27 cellular contexts compared by ENCODE assay signal in the genomic region with DNA sequence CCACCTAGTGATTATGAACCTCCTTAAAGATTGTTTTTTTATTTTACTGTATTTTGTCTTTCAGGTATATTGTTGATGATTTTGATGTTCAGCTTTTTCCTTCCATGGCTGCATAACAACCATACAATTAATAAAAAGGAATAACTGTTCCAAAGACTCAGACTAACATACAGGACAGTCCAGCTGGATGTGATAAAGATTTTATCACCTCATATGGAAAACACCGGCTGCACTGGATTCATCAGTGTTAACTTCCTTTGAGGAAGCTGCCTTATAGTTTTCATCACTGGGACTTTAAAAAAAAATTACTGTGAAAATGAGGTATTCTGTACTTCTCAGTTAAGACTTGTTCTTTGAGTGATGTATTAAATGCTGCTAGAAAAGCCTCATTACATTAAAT. TPM values are rescaled to one million over a fixed set of nuclear protein-coding genes. Genes with fewer than 3 reads are reported as not detected.
"Had no signal": no experiment of that assay in that cellular context is flagged by ENCODE, and none has a peak within 500 bp of the region (broad histone marks: within the 10 kb centered on the region; RNA-seq: fewer than 3 reads in every experiment).

No MANE protein-coding gene starts in this region.

- H3K79me2 ChIP-seq: parathyroid adenoma had no signal

- DNase-seq: occipital lobe; ovary; posterior cingulate gyrus; psoas muscle; right cardiac atrium; right lobe of liver; sigmoid colon; small intestine; stimulated activated CD4-positive, alpha-beta T cell treated with anti-CD3 and anti-CD28 coated beads, Interleukin-15, amount 100 ng/mL, for 24 hours; stimulated activated CD4-positive, alpha-beta T cell treated with anti-CD3 and anti-CD28 coated beads, Interleukin-2, amount 100 ng/mL, for 24 hours; stimulated activated CD4-positive, alpha-beta T cell treated with anti-CD3 and anti-CD28 coated beads, Interleukin-2, amount 100 ng/mL, for 48 hours; stimulated activated CD4-positive, alpha-beta T cell treated with anti-CD3 and anti-CD28 coated beads, Interleukin-4, amount 100 ng/mL, for 24 hours; stimulated activated naive B cell treated with anti-CD40 and anti-IgM and Interleukin-4, amounts not matched to agents 10 μg/mL and 1 μg/mL and 100 μg/mL, for 72 hours; stimulated activated naive CD4-positive, alpha-beta T cell treated with Interleukin-2 at 50 U/mL for 16 hours; stomach; thyroid gland; trophoblast cell; upper lobe of left lung had no signal

- H3K4me3 Mint-ChIP-seq: nephron; neural progenitor cell; stimulated activated effector memory CD8-positive, alpha-beta T cell treated with anti-CD3 and anti-CD28 coated beads, Interleukin-12 subunit alpha, Interleukin-12 subunit beta, amount 100 ng/mL, for 72 hours; stimulated activated naive B cell treated with anti-CD40 and anti-IgM and Interleukin-4, amounts not matched to agents 10 μg/mL and 1 μg/mL and 100 μg/mL, for 72 hours; stimulated activated naive CD8-positive, alpha-beta T cell treated with anti-CD3 and anti-CD28 coated beads, Interleukin-15, Interleukin-2, amounts not matched to agents 100 ng/mL and 50 ng/mL, for 24 hours had no signal

- H3K27me3 ChIP-seq: neural progenitor cell, ovary, right lobe of liver, sigmoid colon, stomach, thyroid gland, tibial nerve, upper lobe of left lung, vagina had no signal

- H3K9me3 ChIP-seq: ovary, psoas muscle, right lobe of liver, sigmoid colon, stomach, thoracic aorta, thyroid gland, tibial nerve, upper lobe of left lung, vagina had no signal

- H2AFZ ChIP-seq: neural progenitor cell, parathyroid adenoma had no signal

- H3K9ac ChIP-seq: neural progenitor cell, parathyroid adenoma had no signal

- H3K27ac ChIP-seq: neural progenitor cell, ovary, parathyroid adenoma, psoas muscle, right lobe of liver, sigmoid colon, stomach, thoracic aorta, thyroid gland, tibial nerve, upper lobe of left lung, vagina had no signal

- H3K36me3 ChIP-seq: neural progenitor cell, ovary had no signal

- H3K9me3 Mint-ChIP-seq: nephron; neural progenitor cell; stimulated activated effector memory CD8-positive, alpha-beta T cell treated with anti-CD3 and anti-CD28 coated beads, Interleukin-12 subunit alpha, Interleukin-12 subunit beta, amount 100 ng/mL, for 72 hours; stimulated activated naive B cell treated with anti-CD40 and anti-IgM and Interleukin-4, amounts not matched to agents 10 μg/mL and 1 μg/mL and 100 μg/mL, for 72 hours; stimulated activated naive CD8-positive, alpha-beta T cell treated with anti-CD3 and anti-CD28 coated beads, Interleukin-15, Interleukin-2, amounts not matched to agents 100 ng/mL and 50 ng/mL, for 24 hours had no signal

- H3K4me3 ChIP-seq: neural progenitor cell, ovary, psoas muscle, right lobe of liver, sigmoid colon, stomach, thoracic aorta, thyroid gland, tibial nerve, upper lobe of left lung, vagina had no signal

- H3K27ac Mint-ChIP-seq: nephron; neural progenitor cell; progenitor cell of endocrine pancreas; stimulated activated effector memory CD8-positive, alpha-beta T cell treated with anti-CD3 and anti-CD28 coated beads, Interleukin-12 subunit alpha, Interleukin-12 subunit beta, amount 100 ng/mL, for 72 hours; stimulated activated naive B cell treated with anti-CD40 and anti-IgM and Interleukin-4, amounts not matched to agents 10 μg/mL and 1 μg/mL and 100 μg/mL, for 72 hours; stimulated activated naive CD8-positive, alpha-beta T cell treated with anti-CD3 and anti-CD28 coated beads, Interleukin-15, Interleukin-2, amounts not matched to agents 100 ng/mL and 50 ng/mL, for 24 hours had no signal

- H3K4me1 ChIP-seq: neural progenitor cell, parathyroid adenoma, psoas muscle, right lobe of liver, sigmoid colon, stomach, thyroid gland, tibial nerve, upper lobe of left lung, vagina had no signal

- H3K27me3 Mint-ChIP-seq: progenitor cell of endocrine pancreas; stimulated activated naive B cell treated with anti-CD40 and anti-IgM and Interleukin-4, amounts not matched to agents 10 μg/mL and 1 μg/mL and 100 μg/mL, for 72 hours; stimulated activated naive CD8-positive, alpha-beta T cell treated with anti-CD3 and anti-CD28 coated beads, Interleukin-15, Interleukin-2, amounts not matched to agents 100 ng/mL and 50 ng/mL, for 24 hours had no signal

- H3K4me2 ChIP-seq: neural progenitor cell had no signal

- H3K4me1 Mint-ChIP-seq: nephron; neural progenitor cell; stimulated activated effector memory CD8-positive, alpha-beta T cell treated with anti-CD3 and anti-CD28 coated beads, Interleukin-12 subunit alpha, Interleukin-12 subunit beta, amount 100 ng/mL, for 72 hours; stimulated activated naive B cell treated with anti-CD40 and anti-IgM and Interleukin-4, amounts not matched to agents 10 μg/mL and 1 μg/mL and 100 μg/mL, for 72 hours had no signal

RNA-seq across cellular contexts. Expression of gene AQP11, which starts 19.5 kb away (rescaled TPM):
- total RNA-seq: thoracic aorta had no signal
